ENCODE assay signal across 9 cellular contexts in genomic region chr12:66693901-66694513, GRCh38. TPM values are rescaled to one million over a fixed set of nuclear protein-coding genes. Genes with fewer than 3 reads are reported as not detected.
DNase-seq lines count a peak whose midpoint lies in the region; ATAC-seq, FAIRE-seq and TF ChIP-seq lines count a peak whose summit lies in the region.
"Had no signal": no experiment of that assay in that cellular context is flagged by ENCODE, and none has a peak within 500 bp of the region (broad histone marks: within the 10 kb centered on the region; RNA-seq: fewer than 3 reads in every experiment).

No MANE protein-coding gene starts in this region.

- H4K5ac ChIP-seq in H1 (ENCODE audit: insufficient read length, low read depth, low read length), result no peak overlapping the region

- no peak overlapping the region for H2AFZ ChIP-seq in H1 (ENCODE audit: low read length)

- no peak overlapping the region for H2BK20ac ChIP-seq in H1 (ENCODE audit: low read length)

- peak; percentile 75 for ATAC-seq in HG02763 (IDR thresholded peaks at IDR 0.05; ENCODE audit: unreplicated experiment)
- peak; percentile 76 for ATAC-seq in aorta (ENCODE audit: low FRiP score)

- H3K4me3 ChIP-seq in NB4 (ENCODE audit: low read depth, low read length) (no peak overlapping the region), H1 (ENCODE audit: extremely low read depth in 1 of 4, insufficient read depth in 2 of 4, low read depth in 3 of 4, low read length in 4 of 4) (no peak overlapping the region), aorta (ENCODE audit: low read length in 2 of 2) (no peak overlapping the region)

- H3K23ac ChIP-seq in H1 (ENCODE audit: insufficient read length), result no peak overlapping the region

- no peak overlapping the region for H3K18ac ChIP-seq in H1 (ENCODE audit: extremely low read depth, low read length)

- H2BK120ac ChIP-seq in H1 (replicated peaks; ENCODE audit: low read depth, low read length), result no peak overlapping the region

- peak; percentile 63 to 73 for TF ChIP-seq RAD21 in H1 (IDR thresholded peaks at IDR 0.05 in 1 of 2, conservative IDR thresholded peaks at IDR 0.05 in 1 of 2; ENCODE audit: low read depth in 2 of 2, low read length in 2 of 2)

- no peak overlapping the region for H3K14ac ChIP-seq in H1 (ENCODE audit: insufficient read length)

- H3K79me2 ChIP-seq in H1 (ENCODE audit: control insufficient read depth in 1 of 2, insufficient read depth in 2 of 2, low read length in 2 of 2), result no peaks in the 10 kb centered on the region

- POLR2A ChIA-PET in H1 (lab: Charles Lee; ENCODE audit: partially characterized antibody), result interaction anchor here (0.8 kb wide), 1 partner anchor 15 kb away, joined by 3 read pairs; the partner anchor contains the start of gene GRIP1

- no peak overlapping the region for H2AK5ac ChIP-seq in H1 (ENCODE audit: low read depth, low read length)

- H3K9me3 ChIP-seq in H1 (ENCODE audit: insufficient read depth in 2 of 2, low read depth in 1 of 2, low read length in 1 of 2) (no peaks in the 10 kb centered on the region), aorta (ENCODE audit: control insufficient read depth, low read length) (no peaks in the 10 kb centered on the region)

- H3K4me2 ChIP-seq in H1 (ENCODE audit: insufficient read depth in 1 of 2, low read depth in 2 of 2, low read length in 2 of 2), result no peak overlapping the region

- H3K27me3 ChIP-seq in H1 (replicated peaks in 1 of 4; ENCODE audit: control insufficient read depth in 3 of 4, extremely low read depth in 1 of 4, insufficient read depth in 3 of 4, low read length in 3 of 4), result no peaks in the 10 kb centered on the region; a peak in 1 of 7 replicates
- H3K27me3 ChIP-seq in aorta (ENCODE audit: control insufficient read depth in 1 of 2, insufficient read depth in 2 of 2, low read length in 1 of 2), result no peaks in the 10 kb centered on the region

- H4K91ac ChIP-seq in H1 (replicated peaks; ENCODE audit: insufficient read length, low read length), result no peak overlapping the region

- no peak overlapping the region for H2BK15ac ChIP-seq in H1 (ENCODE audit: low read length)

- in situ Hi-C loops in GM13976 (cut with MboI; ENCODE audit: low sequenced_read_pairs, unreplicated experiment), result loop anchor here (10.0 to 25.0 kb wide), 2 partner anchors 429 to 557 kb away; partner anchors contain the start of gene LLPH

- peak; percentile 50 to 72 for DNase-seq in AML-193 (lab: John Stamatoyannopoulos, UW)
- DNase-seq in GM13976 (ENCODE audit: low spot score), result peak; percentile 32
- peak; percentile 79 for DNase-seq in NB4 (ENCODE audit: low read depth)
- DNase-seq in SK-N-DZ (ENCODE audit: low spot score), result peak; percentile 77
- no peak for DNase-seq in H1 (ENCODE audit: low read depth in 1 of 2, low spot score in 2 of 2)
- peak; percentile 81 for DNase-seq in midbrain (lab: John Stamatoyannopoulos, UW)
- no peak for DNase-seq in aorta

- H2BK12ac ChIP-seq in H1 (ENCODE audit: low read depth, low read length), result no peak overlapping the region

- CTCF ChIA-PET in H1 (lab: Charles Lee; ENCODE audit: partially characterized antibody), result interaction anchor here (0.7 to 8.3 kb wide), 23 partner anchors 8 to 373 kb away, joined by 3 to 72 read pairs (median 4); partner anchors contain the start of gene GRIP1

- H3K9ac ChIP-seq in H1 (replicated peaks in 1 of 4; ENCODE audit: extremely low read depth in 1 of 4, low read depth in 3 of 4, low read length in 3 of 4), result no peak overlapping the region

- no peak overlapping the region for H3K4ac ChIP-seq in H1 (replicated peaks; ENCODE audit: insufficient read length, low read depth, low read length)

- H3K27ac ChIP-seq in H1 (ENCODE audit: low read depth, low read length), result no peak overlapping the region
- H3K27ac ChIP-seq in aorta (ENCODE audit: low read depth in 1 of 2, low read length in 2 of 2), result no peak overlapping the region

- intact Hi-C loops in aorta (cut with DNase I), result loop anchor here in 1 of 2 donors (5.0 kb wide), 1 partner anchor 422 kb away; no protein-coding TSS in a partner anchor

- H4K20me1 ChIP-seq in H1 (replicated peaks in 1 of 2; ENCODE audit: control insufficient read depth in 1 of 2, insufficient read depth in 2 of 2, low read length in 2 of 2), result no peaks in the 10 kb centered on the region

- WGBS in H1 (ENCODE audit: extremely low coverage in 1 of 2, insufficient coverage in 1 of 2, insufficient read length in 1 of 2, insufficient replicate concordance in 2 of 2, low coverage in 1 of 2, low lambda C conversion rate in 2 of 2, missing lambda C conversion rate in 1 of 2), 2 experiments, result 59% methylated on average over 1 of the region's 1 CpG; no CpG with 5 or more reads in 1 of the 2 experiments
- 0% methylated on average over 1 of the region's 1 CpG for whole genome bisulfite sequencing in aorta, 2 donors

- no peak overlapping the region for H4K8ac ChIP-seq in H1 (ENCODE audit: extremely low read depth, insufficient read depth, low read length)

- no peaks in the 10 kb centered on the region; the same call in 1 of the 2 replicates for H3K23me2 ChIP-seq in H1 (ENCODE audit: low read depth, low read length)

- TF ChIP-seq POLR2A in NB4 (IDR thresholded peaks at IDR 0.05; ENCODE audit: extremely low read depth, insufficient read length) (no peak), H1 (IDR thresholded peaks at IDR 0.05; ENCODE audit: control extremely low read depth in 1 of 2, low read depth in 2 of 2, low read length in 2 of 2) (no peak)

- H3K4me1 ChIP-seq in H1 (replicated peaks in 1 of 4; ENCODE audit: control insufficient read depth in 3 of 4, insufficient read depth in 4 of 4, low read length in 3 of 4) (no peaks in the 10 kb centered on the region), aorta (ENCODE audit: control insufficient read depth in 1 of 2, insufficient read depth in 2 of 2, low read length in 2 of 2) (no peaks in the 10 kb centered on the region)

- TF ChIP-seq CTCF in GM13976 (IDR thresholded peaks at IDR 0.05; ENCODE audit: borderline replicate concordance, control extremely low read depth, extremely low read depth, insufficient read depth, missing control alignments), result peak; percentile 52
- peak; percentile 56 for TF ChIP-seq CTCF in NB4 (IDR thresholded peaks at IDR 0.05; ENCODE audit: low read depth, low read length)
- TF ChIP-seq CTCF in H1 (IDR thresholded peaks at IDR 0.05; ENCODE audit: control extremely low read depth in 1 of 3, insufficient read depth in 1 of 3, low read depth in 1 of 3, low read length in 3 of 3), result peak in 2 of 3 experiments; percentile 32 to 62; a peak in 2 of 4 replicates

- H2BK5ac ChIP-seq in H1 (ENCODE audit: low read depth, low read length), result no peak overlapping the region

- H3K36me3 ChIP-seq in H1 (ENCODE audit: control insufficient read depth in 2 of 4, insufficient read depth in 4 of 4, low read length in 3 of 4) (no peaks in the 10 kb centered on the region), aorta (ENCODE audit: control insufficient read depth in 1 of 2, insufficient read depth in 2 of 2, low read length in 1 of 2) (no peaks in the 10 kb centered on the region)

- H3K56ac ChIP-seq in H1 (replicated peaks; ENCODE audit: insufficient read length, low read depth, low read length), result no peak overlapping the region

- peak; percentile 58 for FAIRE-seq in H1 (lab: Jason Lieb, UNC)

- no peaks in the 10 kb centered on the region for H3K79me1 ChIP-seq in H1 (ENCODE audit: low read depth, low read length)

- TF ChIP-seq EP300 in H1 (IDR thresholded peaks at IDR 0.05; ENCODE audit: borderline replicate concordance in 1 of 2, low read depth in 2 of 2, low read length in 2 of 2), result no peak

TF ChIP-seq in H1, 55 proteins besides CTCF, POLR2A, EP300 and RAD21 (continues in another document):
- no peak for TF ChIP-seq RNF2 (IDR thresholded peaks at IDR 0.05; ENCODE audit: borderline replicate concordance, low read depth, low read length, missing control alignments, poor library complexity, severe bottlenecking)
- no peak for TF ChIP-seq SUZ12 (IDR thresholded peaks at IDR 0.05; ENCODE audit: low read length)

RNA-seq across cellular contexts. Expression of gene GRIP1, which starts 15.1 kb away (rescaled TPM):
- 9.1 and 14.7 TPM in 2 replicates for polyA plus RNA-seq in SK-N-DZ (2014; cell fraction: cytosol; rRNA removed)
- polyA plus RNA-seq in SK-N-DZ (2014; cell fraction: nucleus; rRNA removed), result 7.6 and 10.1 TPM in 2 replicates
- total RNA-seq in H1 (2021; fragmentation: NEBNext Ultra II Directional; extraction: Animal tissue kit (Norgen Biotek cat#: 25700)), result 27.3 and 37.6 TPM in 2 replicates
- polyA plus RNA-seq in H1 (2011; rRNA removed) (4.5 and 5.2 TPM in 2 replicates), aorta (1 to 10 TPM in 1 of 2 donors, under 1 TPM in 1; 0.38 to 1.6 TPM)
- polyA plus RNA-seq in H1 (2011; cell fraction: cytosol; rRNA removed), result 4.8 TPM
- 10.4 TPM for polyA plus RNA-seq in H1 (2011; cell fraction: nucleus; rRNA removed)
- polyA plus RNA-seq in H1 (2012, experiment 1 of 2), result 10.5 to 37.3 TPM (median 22.6 TPM) in 4 replicates
- 0.59 TPM for polyA plus RNA-seq in H1 (2012, experiment 2 of 2)
- 7.9 TPM for polyA plus RNA-seq in H1 (2013, experiment 1 of 2)
- polyA plus RNA-seq in H1 (2013, experiment 2 of 2), result 3.9 TPM
- 22.1 and 33.9 TPM in 2 replicates for polyA minus RNA-seq in H1 (2011; rRNA and poly(A)+ RNA removed)
- polyA minus RNA-seq in H1 (2011; cell fraction: cytosol; rRNA and poly(A)+ RNA removed), result 19.2 TPM
- 26.5 TPM for polyA minus RNA-seq in H1 (2011; cell fraction: nucleus; rRNA and poly(A)+ RNA removed)
- 1 to 10 TPM in 1 of 2 donors, under 1 TPM in 1; 0.88 to 3.4 TPM for total RNA-seq in aorta
- total RNA-seq: T-helper 1 cell treated with Interleukin-12 subunit alpha and Interleukin-12 subunit beta and Interleukin-4 antibody, amounts not matched to agents 30 ng/mL and 1 ng/mL, for 36 hours had no signal

Comparison
In these comparisons a context has a peak if more than half of its experiments do, and no peak if none do; other contexts are left out.
1. DNase-seq: peak in AML-193 (2 of 2), GM13976 (single experiment), NB4 (single experiment), SK-N-DZ (single experiment) and midbrain (single experiment); none in H1 (0 of 2) and aorta (0 of 2).
2. Peak in every context shown above with its lines, with median percentiles within 50 percentile points of each other: CTCF ChIP-seq.